Comparison of ENCODE assay signal across 8 cellular contexts in genomic region chr19:1690570-1691307, GRCh38.
A peak's percentile ranks its signal among the peaks of the same experiment; 100 is the strongest.
DNase-seq lines count a peak whose midpoint lies in the region; ATAC-seq and TF ChIP-seq lines count a peak whose summit lies in the region.

No MANE protein-coding gene starts in this region.

- TF ChIP-seq CTCF in choroid plexus epithelial cell (conservative IDR thresholded peaks at IDR 0.05; ENCODE audit: low read depth, low read length): no peak

- H3K4me3 ChIP-seq in choroid plexus epithelial cell (ENCODE audit: low read depth, low read length): no peak overlapping the region

- peak; percentile 51 for DNase-seq in NCI-H2196 (lab: John Stamatoyannopoulos, UW; ENCODE audit: unreplicated experiment)
- DNase-seq in NCI-H2196 treated with DMSO at 0.1 percent for 48 hours (lab: John Stamatoyannopoulos, UW; ENCODE audit: unreplicated experiment): no peak
- peak in 3 of 5 donors; percentile 20 to 53 (median 26) for DNase-seq in T-helper 1 cell
- peak; percentile 33 for DNase-seq in choroid plexus epithelial cell (ENCODE audit: low read depth)
- DNase-seq in stimulated activated CD4-positive, alpha-beta T cell treated with anti-CD3 and anti-CD28 coated beads, Interleukin-2, amount 100 ng/mL, for 24 hours: peak; percentile 62 to 75
- no peak for DNase-seq in DMS153 treated with DMSO at 0.1 percent for 48 hours (lab: John Stamatoyannopoulos, UW; ENCODE audit: unreplicated experiment)
- DNase-seq in NCI-H1694 (lab: John Stamatoyannopoulos, UW): no peak

- ATAC-seq in GM18498 (IDR thresholded peaks at IDR 0.05; ENCODE audit: unreplicated experiment): no peak

Comparison
In these comparisons a context has a peak if more than half of its experiments do, and no peak if none do; other contexts are left out.
1. DNase-seq: peak in NCI-H2196 (single experiment), T-helper 1 cell (3 of 5), choroid plexus epithelial cell (single experiment) and stimulated activated CD4-positive, alpha-beta T cell treated with anti-CD3 and anti-CD28 coated beads, Interleukin-2, amount 100 ng/mL, for 24 hours (2 of 2); none in NCI-H2196 treated with DMSO at 0.1 percent for 48 hours (single experiment), DMS153 treated with DMSO at 0.1 percent for 48 hours (single experiment) and NCI-H1694 (single experiment).